9 cellular contexts compared by ENCODE assay signal in the genomic region with DNA sequence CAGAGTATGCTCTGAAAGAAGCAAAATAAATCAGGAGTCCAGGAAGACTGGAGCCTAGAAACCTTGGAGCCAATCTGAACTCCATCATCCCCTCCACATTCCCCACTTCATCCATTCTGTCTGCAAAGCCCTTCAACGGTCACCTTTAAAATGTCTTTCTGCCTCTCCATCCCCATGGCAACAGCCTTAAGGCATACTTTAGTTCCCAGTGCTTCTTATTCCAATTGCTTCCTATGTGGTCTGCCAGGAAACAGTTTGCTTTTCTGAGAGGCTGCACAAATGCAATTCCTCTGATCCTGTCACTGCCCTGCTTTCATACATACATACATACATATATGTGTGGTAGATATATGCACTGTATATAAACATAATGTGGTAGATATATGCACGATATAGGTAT. TPM values are rescaled to one million over a fixed set of nuclear protein-coding genes. Genes with fewer than 3 reads are reported as not detected.
DNase-seq lines count a peak whose midpoint lies in the region; ATAC-seq and TF ChIP-seq lines count a peak whose summit lies in the region.
"Had no signal": no experiment of that assay in that cellular context is flagged by ENCODE, and none has a peak within 500 bp of the region (broad histone marks: within the 10 kb centered on the region; RNA-seq: fewer than 3 reads in every experiment).

No MANE protein-coding gene starts in this region.

- H3K9me3 Mint-ChIP-seq in activated naive CD4-positive, alpha-beta T cell treated with anti-CD3 and anti-CD28 coated beads, Interleukin-2, amount 50 U/mL, for 24 hours: no peaks in the 10 kb centered on the region

- H3K27ac ChIP-seq in SK-N-MC (no peak overlapping the region), iPS-20b (ENCODE audit: low read length) (no peak overlapping the region), thoracic aorta (peak overlapping the region; percentile 83 to 86)

- H3K4me3 ChIP-seq in SK-N-MC (peak overlapping the region; percentile 83), iPS-20b (ENCODE audit: low read length) (peak overlapping the region; percentile 74), thoracic aorta (peak overlapping the region; percentile 86)

- peaks cover 21% of the 10 kb centered on the region for H3K4me1 Mint-ChIP-seq in activated naive CD4-positive, alpha-beta T cell treated with anti-CD3 and anti-CD28 coated beads, Interleukin-2, amount 50 U/mL, for 24 hours

- TF ChIP-seq CTCF in thoracic aorta (IDR thresholded peaks at IDR 0.05): no peak

- no peak overlapping the region for H3K9ac ChIP-seq in SK-N-MC (ENCODE audit: insufficient read length)
- no peak overlapping the region for H3K9ac ChIP-seq in iPS-20b (ENCODE audit: low read depth, low read length)

- H3K4me1 ChIP-seq in iPS-20b (ENCODE audit: insufficient read depth, low read length): no peaks in the 10 kb centered on the region
- no peaks in the 10 kb centered on the region for H3K4me1 ChIP-seq in thoracic aorta (ENCODE audit: control insufficient read depth in 1 of 2, low read depth in 2 of 2)

- ATAC-seq in thoracic aorta (ENCODE audit: insufficient number of reproducible peaks, low FRiP score, low read depth): no peak
- no peak for ATAC-seq in GM21825 (IDR thresholded peaks at IDR 0.05; ENCODE audit: unreplicated experiment)
- no peak for ATAC-seq in HG03460 (IDR thresholded peaks at IDR 0.05; ENCODE audit: unreplicated experiment)

- H3K9me3 ChIP-seq in SK-N-MC (ENCODE audit: low read depth, low read length) (no peaks in the 10 kb centered on the region), iPS-20b (ENCODE audit: insufficient read depth, low read depth, low read length) (no peaks in the 10 kb centered on the region), thoracic aorta (no peaks in the 10 kb centered on the region)

- peak overlapping the region; percentile 56 for H3K27ac Mint-ChIP-seq in activated naive CD4-positive, alpha-beta T cell treated with anti-CD3 and anti-CD28 coated beads, Interleukin-2, amount 50 U/mL, for 24 hours

- no peaks in the 10 kb centered on the region for H3K36me3 Mint-ChIP-seq in activated naive CD4-positive, alpha-beta T cell treated with anti-CD3 and anti-CD28 coated beads, Interleukin-2, amount 50 U/mL, for 24 hours

- H3K36me3 ChIP-seq in SK-N-MC (ENCODE audit: insufficient read depth, low read length): no peaks in the 10 kb centered on the region
- H3K36me3 ChIP-seq in iPS-20b (ENCODE audit: insufficient read depth, low read depth, low read length): no peaks in the 10 kb centered on the region
- H3K36me3 ChIP-seq in thoracic aorta: no peaks in the 10 kb centered on the region

- peak overlapping the region; percentile 97 for H3K4me3 Mint-ChIP-seq in activated naive CD4-positive, alpha-beta T cell treated with anti-CD3 and anti-CD28 coated beads, Interleukin-2, amount 50 U/mL, for 24 hours

- DNase-seq in activated naive CD4-positive, alpha-beta T cell treated with anti-CD3 and anti-CD28 coated beads, Interleukin-2, amount 50 U/mL, for 16 hours: no peak
- no peak for DNase-seq in SK-N-MC (ENCODE audit: low read depth, low spot score)
- no peak for DNase-seq in thoracic aorta (ENCODE audit: low spot score)
- no peak for DNase-seq in NOMO-1 (lab: John Stamatoyannopoulos, UW; ENCODE audit: unreplicated experiment in 2 of 2)
- DNase-seq: Calu3 had no signal

- no peaks in the 10 kb centered on the region for H3K27me3 Mint-ChIP-seq in activated naive CD4-positive, alpha-beta T cell treated with anti-CD3 and anti-CD28 coated beads, Interleukin-2, amount 50 U/mL, for 24 hours

- H3K27me3 ChIP-seq in iPS-20b (ENCODE audit: insufficient read depth, low read length) (no peaks in the 10 kb centered on the region), thoracic aorta (replicated peaks; ENCODE audit: insufficient read depth) (no peaks in the 10 kb centered on the region)

RNA-seq across cellular contexts. Expression of a gene that starts 0.8 kb away (rescaled TPM):
- total RNA-seq in thoracic aorta: 10 to 100 TPM; 36.3 to 66.5 TPM
- total RNA-seq: Calu3 had no signal

RNA-seq across cellular contexts. Expression of a gene that starts 38.5 kb away (rescaled TPM):
- 1 to 10 TPM; 2.6 to 7.0 TPM for total RNA-seq in thoracic aorta

Comparison
In these comparisons a context has a peak if more than half of its experiments do, and no peak if none do; other contexts are left out.
1. H3K27ac ChIP-seq: peak in thoracic aorta (2 of 2); none in SK-N-MC (single experiment) and iPS-20b (single experiment).
2. Peak in every context shown above with its lines, with median percentiles within 50 percentile points of each other: H3K4me3 ChIP-seq.